1 cellular context compared by ENCODE assay signal in genomic region chr19:10010939-10011338, GRCh38.
TF ChIP-seq lines count a peak whose summit lies in the region.

No MANE protein-coding gene starts in this region.

TF ChIP-seq in HepG2, 621 proteins besides CTCF, POLR2A, EP300 and RAD21:
- no peak for TF ChIP-seq ARHGAP35 (CRISPR knock-in tag; IDR thresholded peaks at IDR 0.05; ENCODE audit: borderline replicate concordance)
- no peak for TF ChIP-seq ZBTB26 (CRISPR knock-in tag; IDR thresholded peaks at IDR 0.05; ENCODE audit: borderline replicate concordance)
- TF ChIP-seq ZNF275 (CRISPR knock-in tag; IDR thresholded peaks at IDR 0.05; ENCODE audit: borderline replicate concordance), result no peak
- no peak for TF ChIP-seq IRF9 (CRISPR knock-in tag; IDR thresholded peaks at IDR 0.05; ENCODE audit: borderline replicate concordance)
- no peak for TF ChIP-seq THRA (CRISPR knock-in tag; IDR thresholded peaks at IDR 0.05; ENCODE audit: borderline replicate concordance)
- no peak for TF ChIP-seq KLF9 (CRISPR knock-in tag; IDR thresholded peaks at IDR 0.05; ENCODE audit: low read depth)
- TF ChIP-seq MBNL3 (CRISPR knock-in tag; conservative IDR thresholded peaks at IDR 0.05), result no peak
- TF ChIP-seq PHF8 (CRISPR knock-in tag; IDR thresholded peaks at IDR 0.05), result no peak
- TF ChIP-seq ZNF841 (CRISPR knock-in tag; IDR thresholded peaks at IDR 0.05; ENCODE audit: borderline replicate concordance), result no peak
- TF ChIP-seq SOX13 (IDR thresholded peaks at IDR 0.05), result no peak
- TF ChIP-seq SOX13 (CRISPR knock-in tag; conservative IDR thresholded peaks at IDR 0.05 in 1 of 2, IDR thresholded peaks at IDR 0.05 in 1 of 2), result no peak
- TF ChIP-seq SNAPC2 (CRISPR knock-in tag; IDR thresholded peaks at IDR 0.05), result no peak
- no peak for TF ChIP-seq POGZ (CRISPR knock-in tag; IDR thresholded peaks at IDR 0.05)
- TF ChIP-seq ZNF512B (CRISPR knock-in tag; IDR thresholded peaks at IDR 0.05; ENCODE audit: borderline replicate concordance), result no peak
- no peak for TF ChIP-seq ZNF263 (CRISPR knock-in tag; IDR thresholded peaks at IDR 0.05)
- TF ChIP-seq RFX5 (IDR thresholded peaks at IDR 0.05; ENCODE audit: low read depth, low read length), result no peak
- no peak for TF ChIP-seq DBP (CRISPR knock-in tag; IDR thresholded peaks at IDR 0.05; ENCODE audit: not compliant biosample characterization)
